1 cellular context compared by ENCODE assay signal in genomic region chr3:114863848-114864247, GRCh38.
TF ChIP-seq lines count a peak whose summit lies in the region.

No MANE protein-coding gene starts in this region.

TF ChIP-seq in SK-N-SH, 30 proteins besides CTCF, POLR2A, EP300 and RAD21 (continued from another document):
- TF ChIP-seq REST (IDR thresholded peaks at IDR 0.05; ENCODE audit: low read depth, low read length) (no peak), IRF3 (IDR thresholded peaks at IDR 0.05; ENCODE audit: low read depth, low read length) (no peak), FOSL2 (IDR thresholded peaks at IDR 0.05; ENCODE audit: borderline replicate concordance, low read depth) (no peak), PBX3 (IDR thresholded peaks at IDR 0.05) (no peak), FOXM1 (IDR thresholded peaks at IDR 0.05; ENCODE audit: low read depth) (no peak), YY1 (IDR thresholded peaks at IDR 0.05; ENCODE audit: low read depth) (no peak), ZBTB33 (IDR thresholded peaks at IDR 0.05; ENCODE audit: borderline replicate concordance, low read depth) (no peak), TCF12 (IDR thresholded peaks at IDR 0.05) (no peak), TEAD4 (IDR thresholded peaks at IDR 0.05; ENCODE audit: borderline replicate concordance, insufficient read depth) (no peak), USF1 (IDR thresholded peaks at IDR 0.05; ENCODE audit: borderline replicate concordance, low read depth) (no peak), FOXJ3 (CRISPR knock-in tag; IDR thresholded peaks at IDR 0.05) (no peak), TAF1 (IDR thresholded peaks at IDR 0.05; ENCODE audit: borderline replicate concordance, low read depth, low read length) (no peak), RFX5 (IDR thresholded peaks at IDR 0.05; ENCODE audit: low read length) (no peak)
